Comparison of ENCODE assay signal across 12 cellular contexts in the genomic region with DNA sequence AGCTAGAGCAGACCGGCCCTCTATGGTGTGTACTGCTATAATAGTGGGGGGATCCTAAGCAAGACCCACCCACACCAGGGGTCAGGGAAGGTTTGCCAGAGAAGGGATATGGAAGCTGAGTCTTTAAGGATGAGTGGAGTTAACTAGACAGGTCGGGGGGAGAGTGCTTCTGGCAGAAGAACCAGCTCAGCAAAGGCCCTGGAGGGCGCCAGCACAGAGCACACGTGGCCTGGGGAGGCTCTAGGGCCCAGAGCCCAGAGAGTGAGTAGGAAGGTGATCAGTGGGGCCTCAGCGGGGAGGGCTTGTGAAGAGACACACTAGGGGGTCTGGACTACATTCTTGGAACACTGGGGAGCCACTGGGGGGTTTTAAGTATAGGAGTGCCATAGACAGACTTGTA. TPM values are rescaled to one million over a fixed set of nuclear protein-coding genes. Genes with fewer than 3 reads are reported as not detected.
DNase-seq lines count a peak whose midpoint lies in the region; TF ChIP-seq lines count a peak whose summit lies in the region.
"Had no signal": no experiment of that assay in that cellular context is flagged by ENCODE, and none has a peak within 500 bp of the region (broad histone marks: within the 10 kb centered on the region; RNA-seq: fewer than 3 reads in every experiment).

No MANE protein-coding gene starts in this region.

- peak overlapping the region; percentile 42 for H3K9ac ChIP-seq in muscle layer of colon (ENCODE audit: low read length)

- H3K9me3 ChIP-seq in muscle layer of colon (ENCODE audit: low read length) (no peaks in the 10 kb centered on the region), thyroid gland (no peaks in the 10 kb centered on the region)

- WGBS in thyroid gland, 2 donors, result 41 to 53% methylated on average over 5 of the region's 5 CpGs

- H3K27me3 ChIP-seq in muscle layer of colon (ENCODE audit: control insufficient read depth in 1 of 2, insufficient read depth in 2 of 2, low read length in 2 of 2) (no peaks in the 10 kb centered on the region), thyroid gland (no peaks in the 10 kb centered on the region)

- peak overlapping the region; percentile 86 for H3K27ac ChIP-seq in cingulate gyrus (ENCODE audit: low read depth, low read length)
- peak overlapping the region; percentile 51 for H3K27ac ChIP-seq in muscle layer of colon (ENCODE audit: low read depth, low read length)
- peak overlapping the region; percentile 72 to 82 (median 78) for H3K27ac ChIP-seq in thyroid gland

- H3K36me3 ChIP-seq in muscle layer of colon (ENCODE audit: insufficient read depth, low read length), result no peaks in the 10 kb centered on the region
- no peaks in the 10 kb centered on the region for H3K36me3 ChIP-seq in thyroid gland

- peak; percentile 63 for DNase-seq in NCI-H82 (lab: John Stamatoyannopoulos, UW)
- peak; percentile 51 to 56 for DNase-seq in thyroid gland
- DNase-seq in activated CD4-positive, alpha-beta T cell treated with anti-CD3 and anti-CD28 coated beads, Interleukin-2, amount 50 U/mL, for 48 hours, result no peak
- DNase-seq in SIG-M5 (lab: John Stamatoyannopoulos, UW), result no peak
- DNase-seq in activated CD8-positive, alpha-beta memory T cell treated with anti-CD3 and anti-CD28 coated beads for 24 hours, result no peak
- DNase-seq in NK-92 treated with Interleukin-12 subunit alpha and Interleukin-12 subunit beta, amount 100 ng/mL, for 24 hours (lab: John Stamatoyannopoulos, UW), result no peak
- DNase-seq: activated T-cell treated with anti-CD3 and anti-CD28 coated beads, Interleukin-2, amount 50 U/mL, for 24 hours; stimulated activated CD4-positive, alpha-beta T cell treated with anti-CD3 and anti-CD28 coated beads, Interleukin-15, amount 100 ng/mL, for 24 hours had no signal

- no peak for TF ChIP-seq POLR2A in thyroid gland (IDR thresholded peaks at IDR 0.05)

- intact Hi-C loops in thyroid gland (cut with DNase I), result no loop called here

- H3K4me1 ChIP-seq in muscle layer of colon (ENCODE audit: insufficient read depth, low read length) (peaks cover 36% of the 10 kb centered on the region), thyroid gland (peaks cover 13 to 25% of the 10 kb centered on the region in 2 donors)

- no peak for TF ChIP-seq CTCF in thyroid gland (IDR thresholded peaks at IDR 0.05)

- H3K4me3 ChIP-seq in muscle layer of colon (ENCODE audit: low read depth in 1 of 2, low read length in 2 of 2), result no peak overlapping the region
- no peak overlapping the region for H3K4me3 ChIP-seq in thyroid gland (replicated peaks in 1 of 3)

RNA-seq across cellular contexts. Expression of gene NGFR, which starts 21.1 kb away (rescaled TPM):
- 10 to 100 TPM; 14.5 to 34.0 (median 21.1) TPM for total RNA-seq in thyroid gland

RNA-seq across cellular contexts. Expression of gene NXPH3, which starts 59.5 kb away (rescaled TPM):
- 1 to 10 TPM; 1.0 to 5.1 (median 1.2) TPM for total RNA-seq in thyroid gland
- total RNA-seq: Daoy, kidney epithelial cell had no signal

Comparison
In these comparisons a context has a peak if more than half of its experiments do, and no peak if none do; other contexts are left out.
1. DNase-seq: peak in NCI-H82 (single experiment) and thyroid gland (2 of 2); none in activated CD4-positive, alpha-beta T cell treated with anti-CD3 and anti-CD28 coated beads, Interleukin-2, amount 50 U/mL, for 48 hours (0 of 2), SIG-M5 (single experiment), activated CD8-positive, alpha-beta memory T cell treated with anti-CD3 and anti-CD28 coated beads for 24 hours (single experiment) and NK-92 treated with Interleukin-12 subunit alpha and Interleukin-12 subunit beta, amount 100 ng/mL, for 24 hours (single experiment).
2. Peak in every context shown above with its lines, with median percentiles within 50 percentile points of each other: H3K27ac ChIP-seq.